Comparison of ENCODE assay signal across 24 cellular contexts in genomic region chr6:75896526-75896925, GRCh38.
"Had no signal": no experiment of that assay in that cellular context is flagged by ENCODE, and none has a peak within 500 bp of the region (broad histone marks: within the 10 kb centered on the region; RNA-seq: fewer than 3 reads in every experiment).

No MANE protein-coding gene starts in this region.

- H3K27me3 ChIP-seq: hepatocyte, ovary, right atrium auricular region, upper lobe of right lung had no signal

- DNase-seq: activated CD4-positive, alpha-beta memory T cell treated with anti-CD3 and anti-CD28 coated beads, Interleukin-2, amount 10 ng/mL, durations not matched to agents 7 days and 5 days; activated CD4-positive, alpha-beta T cell treated with anti-CD3 and anti-CD28 coated beads for 48 hours; activated gamma-delta T cell; activated naive CD4-positive, alpha-beta T cell treated with anti-CD3 and anti-CD28 coated beads, Interleukin-2, amount 50 U/mL, for 16 hours; activated naive CD8-positive, alpha-beta T cell treated with anti-CD3 and anti-CD28 coated beads, Interleukin-2, amount 50 U/mL, for 24 hours; effector CD4-positive, alpha-beta T cell; erythroblast; foreskin fibroblast; immature natural killer cell; left ventricle myocardium inferior; natural killer cell; ovary; stimulated activated CD4-positive, alpha-beta T cell treated with anti-CD3 and anti-CD28 coated beads, Interleukin-12 subunit alpha, Interleukin-12 subunit beta, amount 100 ng/mL, for 4 hours; stimulated activated CD4-positive, alpha-beta T cell treated with anti-CD3 and anti-CD28 coated beads, Interleukin-4, amount 100 ng/mL, for 4 hours; stimulated activated naive CD8-positive, alpha-beta T cell treated with anti-CD3 and anti-CD28 coated beads, Interleukin-15, Interleukin-2, amounts not matched to agents 100 U/mL and 50 U/mL, for 24 hours; T1000; upper lobe of right lung had no signal

- H3K27me3 Mint-ChIP-seq: activated CD4-positive, alpha-beta memory T cell treated with anti-CD3 and anti-CD28 coated beads, Interleukin-2, amount 10 ng/mL, durations not matched to agents 7 days and 5 days; activated naive CD8-positive, alpha-beta T cell treated with anti-CD3 and anti-CD28 coated beads, Interleukin-2, amount 50 U/mL, for 24 hours; brain; dendritic cell treated with granulocyte-macrophage colony-stimulating factor and Interleukin-4, amounts not matched to agents 40 ng/mL and 50 ng/mL, for 4 days had no signal

- H3K36me3 Mint-ChIP-seq: natural killer cell had no signal

- H3K27ac Mint-ChIP-seq: activated CD4-positive, alpha-beta memory T cell treated with anti-CD3 and anti-CD28 coated beads, Interleukin-2, amount 10 ng/mL, durations not matched to agents 7 days and 5 days; activated naive CD8-positive, alpha-beta T cell treated with anti-CD3 and anti-CD28 coated beads, Interleukin-2, amount 50 U/mL, for 24 hours; brain; dendritic cell treated with granulocyte-macrophage colony-stimulating factor and Interleukin-4, amounts not matched to agents 40 ng/mL and 50 ng/mL, for 4 days; immature natural killer cell; mesothelial cell of epicardium; natural killer cell; T-helper 1 cell treated with Interleukin-12 subunit alpha and Interleukin-12 subunit beta and Interleukin-4 antibody, amounts not matched to agents 30 μg/mL and 1 μg/mL, for 36 hours had no signal

- ATAC-seq: activated naive CD8-positive, alpha-beta T cell treated with anti-CD3 and anti-CD28 coated beads, Interleukin-2, amount 50 U/mL, for 24 hours; natural killer cell; stimulated activated naive CD8-positive, alpha-beta T cell treated with anti-CD3 and anti-CD28 coated beads, Interleukin-15, Interleukin-2, amounts not matched to agents 100 U/mL and 50 U/mL, for 24 hours; upper lobe of right lung had no signal

- H3K4me1 ChIP-seq: prostate gland, right atrium auricular region, upper lobe of right lung had no signal

- H3K27ac ChIP-seq: hepatocyte, left ventricle myocardium inferior, ovary, prostate gland, right atrium auricular region, upper lobe of right lung had no signal

- H3K4me1 Mint-ChIP-seq: activated CD4-positive, alpha-beta memory T cell treated with anti-CD3 and anti-CD28 coated beads, Interleukin-2, amount 10 ng/mL, durations not matched to agents 7 days and 5 days; activated naive CD8-positive, alpha-beta T cell treated with anti-CD3 and anti-CD28 coated beads, Interleukin-2, amount 50 U/mL, for 24 hours; immature natural killer cell had no signal

- H3K9me3 Mint-ChIP-seq: activated CD4-positive, alpha-beta memory T cell treated with anti-CD3 and anti-CD28 coated beads, Interleukin-2, amount 10 ng/mL, durations not matched to agents 7 days and 5 days; activated naive CD8-positive, alpha-beta T cell treated with anti-CD3 and anti-CD28 coated beads, Interleukin-2, amount 50 U/mL, for 24 hours; dendritic cell treated with granulocyte-macrophage colony-stimulating factor and Interleukin-4, amounts not matched to agents 40 ng/mL and 50 ng/mL, for 4 days; immature natural killer cell; natural killer cell; T-helper 1 cell treated with Interleukin-12 subunit alpha and Interleukin-12 subunit beta and Interleukin-4 antibody, amounts not matched to agents 30 μg/mL and 1 μg/mL, for 36 hours had no signal

- H3K4me3 Mint-ChIP-seq: activated CD4-positive, alpha-beta memory T cell treated with anti-CD3 and anti-CD28 coated beads, Interleukin-2, amount 10 ng/mL, durations not matched to agents 7 days and 5 days; activated naive CD8-positive, alpha-beta T cell treated with anti-CD3 and anti-CD28 coated beads, Interleukin-2, amount 50 U/mL, for 24 hours; brain; dendritic cell treated with granulocyte-macrophage colony-stimulating factor and Interleukin-4, amounts not matched to agents 40 ng/mL and 50 ng/mL, for 4 days; immature natural killer cell; mesothelial cell of epicardium; natural killer cell; T-helper 1 cell treated with Interleukin-12 subunit alpha and Interleukin-12 subunit beta and Interleukin-4 antibody, amounts not matched to agents 30 μg/mL and 1 μg/mL, for 36 hours had no signal
